8 cellular contexts compared by ENCODE assay signal in genomic region chr14:60090864-60091519, GRCh38. TPM values are rescaled to one million over a fixed set of nuclear protein-coding genes. Genes with fewer than 3 reads are reported as not detected.
DNase-seq lines count a peak whose midpoint lies in the region; ATAC-seq, FAIRE-seq and TF ChIP-seq lines count a peak whose summit lies in the region.

No MANE protein-coding gene starts in this region.

- no peak for TF ChIP-seq POLR2A in A549 (IDR thresholded peaks at IDR 0.05; ENCODE audit: low read length)

- H3K36me3 Mint-ChIP-seq in activated T-cell treated with anti-CD3 and anti-CD28 coated beads, Interleukin-2, amount 50 U/mL, for 24 hours (ENCODE audit: low read depth): peaks cover 39% of the 10 kb centered on the region
- peaks cover 0 to 3% (median 0%) of the 10 kb centered on the region in 3 donors for H3K36me3 Mint-ChIP-seq in naive thymus-derived CD8-positive, alpha-beta T cell

- CTCF ChIA-PET in A549 (lab: Yijun Ruan, JAX) (interaction anchor here (0.6 to 1.9 kb wide), 6 partner anchors 60 to 79 kb away, joined by 3 to 8 read pairs (median 4); partner anchors contain the start of gene DHRS7), GM10248 (lab: Yijun Ruan, JAX) (interaction anchor here (1.0 to 2.7 kb wide), 4 partner anchors 23 to 126 kb away, joined by 3 to 9 read pairs (median 5); no protein-coding TSS in a partner anchor)

- peak overlapping the region; percentile 92 to 97 for H3K27ac ChIP-seq in A549

- WGBS in A549 (ENCODE audit: missing lambda C conversion rate): 20% methylated on average over 16 of the region's 16 CpGs

- no peak for TF ChIP-seq RAD21 in A549 (conservative IDR thresholded peaks at IDR 0.05 in 1 of 2, IDR thresholded peaks at IDR 0.05 in 1 of 2)

- TF ChIP-seq EP300 in A549 (IDR thresholded peaks at IDR 0.05): no peak

- H3K9me3 Mint-ChIP-seq in activated T-cell treated with anti-CD3 and anti-CD28 coated beads, Interleukin-2, amount 50 U/mL, for 24 hours: no peaks in the 10 kb centered on the region
- no peaks in the 10 kb centered on the region for H3K9me3 Mint-ChIP-seq in naive thymus-derived CD8-positive, alpha-beta T cell

- H3K4me3 Mint-ChIP-seq in activated T-cell treated with anti-CD3 and anti-CD28 coated beads, Interleukin-2, amount 50 U/mL, for 24 hours: peak overlapping the region; percentile 97
- H3K4me3 Mint-ChIP-seq in naive thymus-derived CD8-positive, alpha-beta T cell: peak overlapping the region; percentile 86 to 96 (median 92)

- peak overlapping the region; percentile 72 for H3K4me3 ChIP-seq in A549
- peak overlapping the region; percentile 79 to 90 for H3K4me3 ChIP-seq in foreskin fibroblast (ENCODE audit: low read depth in 1 of 2, low read length in 2 of 2)

- H3K4me1 Mint-ChIP-seq in activated T-cell treated with anti-CD3 and anti-CD28 coated beads, Interleukin-2, amount 50 U/mL, for 24 hours (ENCODE audit: low read depth): peaks cover 36% of the 10 kb centered on the region
- H3K4me1 Mint-ChIP-seq in naive thymus-derived CD8-positive, alpha-beta T cell: peaks cover 25 to 45% (median 41%) of the 10 kb centered on the region in 4 donors

- DNase-seq in A549 (ENCODE audit: low read depth in 1 of 2, low spot score in 1 of 2) (peak; percentile 51 to 58), GM10248 (ENCODE audit: extremely low spot score) (peak; percentile 20), NCI-H446 (lab: John Stamatoyannopoulos, UW) (peak; percentile 67 to 83), foreskin fibroblast (peak; percentile 68 to 86)
- DNase-seq in activated T-cell treated with anti-CD3 and anti-CD28 coated beads, Interleukin-2, amount 50 U/mL, for 24 hours: peak; percentile 46
- DNase-seq in naive thymus-derived CD8-positive, alpha-beta T cell: peak in 5 of 10 donors; percentile 26 to 67 (median 34)

- POLR2A ChIA-PET in A549 (lab: Yijun Ruan, JAX) (interaction anchor here (0.6 to 2.5 kb wide), 6 partner anchors 10 to 607 kb away, joined by 3 to 20 read pairs (median 6); partner anchors contain the start of genes JKAMP, L3HYPDH and PPM1A), GM10248 (lab: Yijun Ruan, JAX) (no interaction called here)
- POLR2A ChIA-PET in naive thymus-derived CD8-positive, alpha-beta T cell (lab: Charles Lee): interaction anchor here (0.6 to 3.4 kb wide), 12 partner anchors 26 to 692 kb away, joined by 3 to 21 read pairs (median 4); partner anchors contain the start of genes DHRS7 and PPM1A

- H3K9me3 ChIP-seq in A549: no peaks in the 10 kb centered on the region

- peaks cover 31% of the 10 kb centered on the region for H3K4me1 ChIP-seq in A549

- ATAC-seq in A549: peak; percentile 15 to 20; a peak in 4 of 6 replicates
- peak in 1 of 2 donors; percentile 2 for ATAC-seq in naive thymus-derived CD8-positive, alpha-beta T cell
- ATAC-seq in GM18873 (IDR thresholded peaks at IDR 0.05; ENCODE audit: low FRiP score, unreplicated experiment): no peak
- no peak for ATAC-seq in HG02852 (IDR thresholded peaks at IDR 0.05; ENCODE audit: unreplicated experiment)

- peak overlapping the region; percentile 89 for H3K4me2 ChIP-seq in A549

- no peaks in the 10 kb centered on the region for H3K27me3 Mint-ChIP-seq in activated T-cell treated with anti-CD3 and anti-CD28 coated beads, Interleukin-2, amount 50 U/mL, for 24 hours
- H3K27me3 Mint-ChIP-seq in naive thymus-derived CD8-positive, alpha-beta T cell: no peaks in the 10 kb centered on the region

- TF ChIP-seq CTCF in A549 (IDR thresholded peaks at IDR 0.05) (no peak), GM10248 (IDR thresholded peaks at IDR 0.05; ENCODE audit: control extremely low read depth, extremely low read depth, low read depth, missing control alignments) (no peak), foreskin fibroblast (IDR thresholded peaks at IDR 0.05; ENCODE audit: low read depth, low read length) (no peak)

- FAIRE-seq in A549 (lab: Jason Lieb, UNC): no peak

- H3K27ac Mint-ChIP-seq in activated T-cell treated with anti-CD3 and anti-CD28 coated beads, Interleukin-2, amount 50 U/mL, for 24 hours: peak overlapping the region; percentile 96
- peak overlapping the region; percentile 95 to 99 (median 99) for H3K27ac Mint-ChIP-seq in naive thymus-derived CD8-positive, alpha-beta T cell

TF ChIP-seq in A549, 52 proteins besides CTCF, POLR2A, EP300 and RAD21:
- no peak for TF ChIP-seq FOSB (CRISPR knock-in tag; IDR thresholded peaks at IDR 0.05)
- no peak for TF ChIP-seq POLR2AphosphoS2 (conservative IDR thresholded peaks at IDR 0.05; ENCODE audit: low read length)
- peak; percentile 76 for TF ChIP-seq MAFK (IDR thresholded peaks at IDR 0.05; ENCODE audit: partially characterized antibody)
- no peak for TF ChIP-seq KDM5A (IDR thresholded peaks at IDR 0.05)
- TF ChIP-seq SREBF2 (IDR thresholded peaks at IDR 0.05): no peak
- TF ChIP-seq MYC (IDR thresholded peaks at IDR 0.05; ENCODE audit: borderline replicate concordance, low read length): no peak
- no peak for TF ChIP-seq FOXS1 (CRISPR knock-in tag; IDR thresholded peaks at IDR 0.05)
- no peak for TF ChIP-seq NPAS2 (CRISPR knock-in tag; IDR thresholded peaks at IDR 0.05; ENCODE audit: borderline replicate concordance)

RNA-seq across cellular contexts. Expression of gene PCNX4, which starts 0.7 kb away (rescaled TPM):
- 51.0 and 94.5 TPM in 2 replicates for polyA plus RNA-seq in A549 (2011; rRNA removed)
- 10.8 and 11.2 TPM in 2 replicates for polyA plus RNA-seq in A549 (2012; cell fraction: cytosol; rRNA removed)
- 23.3 and 23.9 TPM in 2 replicates for polyA plus RNA-seq in A549 (2012; cell fraction: nucleus; rRNA removed)
- polyA plus RNA-seq in A549 (2017; fragmentation: RNase III; extraction: RNeasy Plus Mini Kit Qiagen cat#74134 plus additional on column Dnase treatment): 24.2 to 26.0 TPM (median 24.4 TPM) in 3 replicates
- polyA minus RNA-seq in A549 (2011; rRNA and poly(A)+ RNA removed): 75.6 and 85.2 TPM in 2 replicates
- total RNA-seq in naive thymus-derived CD8-positive, alpha-beta T cell: 10 to 100 TPM; 46.7 to 50.0 TPM
- 10 to 100 TPM; 16.6 to 20.1 (median 17.6) TPM for polyA plus RNA-seq in naive thymus-derived CD8-positive, alpha-beta T cell

Comparison
In these comparisons a context has a peak if more than half of its experiments do, and no peak if none do; other contexts are left out.
1. ATAC-seq: peak in A549 (2 of 2); none in GM18873 (single experiment) and HG02852 (single experiment).